27 cellular contexts compared by ENCODE assay signal in genomic region chr3:67744699-67745098, GRCh38.
"Had no signal": no experiment of that assay in that cellular context is flagged by ENCODE, and none has a peak within 500 bp of the region (broad histone marks: within the 10 kb centered on the region; RNA-seq: fewer than 3 reads in every experiment).

No MANE protein-coding gene starts in this region.

- H3K4me1 ChIP-seq: stomach, suprapubic skin, testis, tibial artery, tibial nerve, transverse colon, upper lobe of left lung, upper lobe of right lung, uterus, vagina had no signal

- H3K4me3 ChIP-seq: stomach, suprapubic skin, testis, thoracic aorta, thyroid gland, tibial artery, tibial nerve, transverse colon, upper lobe of left lung, upper lobe of right lung, uterus, vagina had no signal

- DNase-seq: stimulated activated CD4-positive, alpha-beta T cell treated with anti-CD3 and anti-CD28 coated beads, Interleukin-2, amount 100 ng/mL, for 48 hours; stimulated activated CD4-positive, alpha-beta T cell treated with anti-CD3 and anti-CD28 coated beads, Interleukin-4, amount 100 ng/mL, for 1 hour; stimulated activated CD4-positive, alpha-beta T cell treated with anti-CD3 and anti-CD28 coated beads, Interleukin-4, amount 100 ng/mL, for 24 hours; stimulated activated CD4-positive, alpha-beta T cell treated with anti-CD3 and anti-CD28 coated beads, Interleukin-4, amount 100 ng/mL, for 4 hours; stimulated activated CD8-positive, alpha-beta memory T cell treated with anti-CD3 and anti-CD28 coated beads, Interleukin-4, amount 100 ng/mL, for 48 hours; stimulated activated naive B cell treated with anti-CD40 and anti-IgM and Interleukin-4, amounts not matched to agents 10 μg/mL and 1 μg/mL and 100 μg/mL, for 72 hours; stimulated activated naive CD4-positive, alpha-beta T cell; stimulated activated naive CD4-positive, alpha-beta T cell treated with Interleukin-2 at 50 U/mL for 16 hours; stimulated activated naive CD8-positive, alpha-beta T cell treated with anti-CD3 and anti-CD28 coated beads, Interleukin-15, amount 100 ng/mL, for 72 hours; stimulated activated naive CD8-positive, alpha-beta T cell treated with anti-CD3 and anti-CD28 coated beads, Interleukin-15, Interleukin-2, amounts not matched to agents 100 U/mL and 50 U/mL, for 24 hours; stomach; substantia nigra; testis; thyroid gland; tibial artery; transverse colon; trophoblast cell; upper lobe of left lung; upper lobe of right lung; uterus had no signal

- H3K27ac ChIP-seq: stomach, suprapubic skin, testis, thoracic aorta, tibial artery, tibial nerve, transverse colon, upper lobe of left lung, upper lobe of right lung, uterus, vagina had no signal

- ATAC-seq: stimulated activated effector memory CD8-positive, alpha-beta T cell treated with anti-CD3 and anti-CD28 coated beads, Interleukin-12 subunit alpha, Interleukin-12 subunit beta, amount 100 ng/mL, for 72 hours; stimulated activated memory B cell treated with anti-CD40 and anti-IgM and Interleukin-4, amounts not matched to agents 10 μg/mL and 1 μg/mL and 100 μg/mL, for 72 hours; stimulated activated naive B cell treated with anti-CD40 and anti-IgM and Interleukin-4, amounts not matched to agents 10 μg/mL and 1 μg/mL and 100 μg/mL, for 72 hours; stimulated activated naive CD8-positive, alpha-beta T cell treated with anti-CD3 and anti-CD28 coated beads, Interleukin-15, amount 100 ng/mL, for 72 hours; stimulated activated naive CD8-positive, alpha-beta T cell treated with anti-CD3 and anti-CD28 coated beads, Interleukin-15, Interleukin-2, amounts not matched to agents 100 U/mL and 50 U/mL, for 24 hours; upper lobe of right lung had no signal

- FAIRE-seq: urothelium cell line had no signal

- H3K36me3 ChIP-seq: stomach, suprapubic skin, thoracic aorta, thyroid gland, transverse colon, upper lobe of left lung, upper lobe of right lung, uterus, vagina had no signal

- H3K27me3 ChIP-seq: stomach, suprapubic skin, testis, thyroid gland, tibial artery, tibial nerve, transverse colon, upper lobe of left lung, upper lobe of right lung, uterus, vagina had no signal

- H3K9me3 ChIP-seq: stomach, testis, thyroid gland, upper lobe of left lung, upper lobe of right lung, vagina had no signal
